In genomic region chr11:43316451-43316850, GRCh38 we compare ENCODE assay signal across 1 cellular context.
TF ChIP-seq lines count a peak whose summit lies in the region.

No MANE protein-coding gene starts in this region.

TF ChIP-seq in K562, 482 proteins besides CTCF, POLR2A, EP300 and RAD21 (continued from another document):
- peak; percentile 91 for TF ChIP-seq ZBTB33 (CRISPR knock-in tag; IDR thresholded peaks at IDR 0.05)
